In the genomic region with DNA sequence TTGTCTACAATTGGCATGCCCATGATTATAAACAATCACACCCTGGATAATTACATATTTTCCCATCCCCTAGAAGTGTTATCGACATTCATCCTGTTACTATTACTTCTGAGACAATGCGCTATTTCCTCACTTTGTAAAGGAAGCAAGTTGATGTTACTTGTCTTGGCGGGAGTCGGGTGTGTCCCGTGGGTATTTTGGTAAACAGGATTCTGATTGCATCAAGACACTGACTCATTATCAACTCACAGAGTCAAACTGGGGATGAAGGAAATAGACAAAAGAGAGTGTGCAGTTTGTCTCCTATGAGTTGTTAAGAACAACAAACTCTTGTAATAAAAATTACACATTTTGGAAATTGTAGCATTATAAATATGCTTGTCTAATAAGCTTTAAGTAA, we compare ENCODE assay signal across 16 cellular contexts.
DNase-seq lines count a peak whose midpoint lies in the region; ATAC-seq, FAIRE-seq and TF ChIP-seq lines count a peak whose summit lies in the region.
"Had no signal": no experiment of that assay in that cellular context is flagged by ENCODE, and none has a peak within 500 bp of the region (broad histone marks: within the 10 kb centered on the region; RNA-seq: fewer than 3 reads in every experiment).

No MANE protein-coding gene starts in this region.

- no peak overlapping the region for H2AFZ ChIP-seq in HepG2 (ENCODE audit: low read length)

- H3K79me2 ChIP-seq in HepG2 (ENCODE audit: insufficient read depth, low read length): no peaks in the 10 kb centered on the region

- CTCF ChIA-PET in HepG2 (lab: Yijun Ruan, JAX; ENCODE audit: low intra/inter-chr PET ratio, low total read pairs): no interaction called here
- CTCF ChIA-PET in activated CD4-positive, alpha-beta memory T cell treated with anti-CD3 and anti-CD28 coated beads, Interleukin-2, amount 10 ng/mL, durations not matched to agents 7 days and 5 days (lab: Charles Lee): no interaction called here

- peak overlapping the region in 2 of 3 donors; percentile 7 to 22 for H3K27ac ChIP-seq in right lobe of liver
- H3K27ac ChIP-seq in HepG2 (ENCODE audit: extremely low read length, insufficient read depth, low read length): no peak overlapping the region
- no peak overlapping the region for H3K27ac ChIP-seq in endodermal cell (ENCODE audit: low read depth, low read length)
- H3K27ac ChIP-seq: BLaER1 had no signal

- DNase-seq in right lobe of liver (no peak), HepG2 (ENCODE audit: low spot score) (no peak), choroid plexus epithelial cell (ENCODE audit: low read depth) (peak; percentile 11), fibroblast of mammary gland (ENCODE audit: low read depth) (peak; percentile 43), endodermal cell (no peak)
- DNase-seq in activated CD4-positive, alpha-beta memory T cell treated with anti-CD3 and anti-CD28 coated beads, Interleukin-2, amount 10 ng/mL, durations not matched to agents 7 days and 5 days: no peak
- DNase-seq: 8988T; CD4-positive, alpha-beta memory T cell; DMS79 treated with DMSO at 0.1 percent for 48 hours; GF-D8; H9 had no signal

- H3K27me3 ChIP-seq in right lobe of liver (no peaks in the 10 kb centered on the region), HepG2 (ENCODE audit: control insufficient read depth in 1 of 2, insufficient read depth in 2 of 2, low read length in 2 of 2) (no peaks in the 10 kb centered on the region; a peak in 1 of 5 replicates), endodermal cell (ENCODE audit: control insufficient read depth, insufficient read depth, low read length, poor library complexity, severe bottlenecking) (no peaks in the 10 kb centered on the region)
- H3K27me3 ChIP-seq: BLaER1 had no signal

- H3K27me3 Mint-ChIP-seq in endodermal cell (ENCODE audit: insufficient read depth): no peaks in the 10 kb centered on the region
- peaks cover 20% of the 10 kb centered on the region for H3K27me3 Mint-ChIP-seq in activated CD4-positive, alpha-beta memory T cell treated with anti-CD3 and anti-CD28 coated beads, Interleukin-2, amount 10 ng/mL, durations not matched to agents 7 days and 5 days

- no peak for TF ChIP-seq CTCF in right lobe of liver (IDR thresholded peaks at IDR 0.05)
- no peak for TF ChIP-seq CTCF in HepG2 (CRISPR knock-in tag; IDR thresholded peaks at IDR 0.05)
- TF ChIP-seq CTCF in choroid plexus epithelial cell (conservative IDR thresholded peaks at IDR 0.05; ENCODE audit: low read depth, low read length): no peak
- TF ChIP-seq CTCF in fibroblast of mammary gland (conservative IDR thresholded peaks at IDR 0.05; ENCODE audit: control insufficient read depth, insufficient read depth, low read depth, low read length): no peak
- no peak for TF ChIP-seq CTCF in endodermal cell (conservative IDR thresholded peaks at IDR 0.05)

- no peak for TF ChIP-seq EP300 in HepG2 (IDR thresholded peaks at IDR 0.05; ENCODE audit: low read depth in 2 of 2, low read length in 2 of 2)
- TF ChIP-seq EP300 in HepG2 (CRISPR knock-in tag; IDR thresholded peaks at IDR 0.05; ENCODE audit: borderline replicate concordance): no peak

- no TSS peak for BruUV-seq in HepG2 (replicated peaks; lab: Mats Ljungman, UMichigan)

- no peak overlapping the region for H3K4me3 ChIP-seq in right lobe of liver
- no peak overlapping the region for H3K4me3 ChIP-seq in HepG2 (replicated peaks in 1 of 3; ENCODE audit: insufficient read depth in 1 of 3, low read depth in 2 of 3, low read length in 3 of 3)
- no peak overlapping the region for H3K4me3 ChIP-seq in choroid plexus epithelial cell (ENCODE audit: low read depth, low read length)
- H3K4me3 ChIP-seq in fibroblast of mammary gland (ENCODE audit: control insufficient read depth, low read depth, low read length): no peak overlapping the region
- no peak overlapping the region for H3K4me3 ChIP-seq in endodermal cell (ENCODE audit: low read length)
- H3K4me3 ChIP-seq: BLaER1 had no signal

- POLR2A ChIA-PET in HepG2 (lab: Yijun Ruan, JAX): no interaction called here
- POLR2A ChIA-PET in activated CD4-positive, alpha-beta memory T cell treated with anti-CD3 and anti-CD28 coated beads, Interleukin-2, amount 10 ng/mL, durations not matched to agents 7 days and 5 days (lab: Charles Lee): no interaction called here

- in situ Hi-C loops in HepG2 (cut with HindIII; ENCODE audit: extremely low pct_ligation_motif_present, low pct_unique_long_range_greater_than_20kb): no loop called here

- no peaks in the 10 kb centered on the region for H3K4me1 ChIP-seq in right lobe of liver
- H3K4me1 ChIP-seq in HepG2 (ENCODE audit: insufficient read depth, low read length): no peaks in the 10 kb centered on the region
- no peaks in the 10 kb centered on the region for H3K4me1 ChIP-seq in endodermal cell (ENCODE audit: control insufficient read depth, insufficient read depth, low read length)
- H3K4me1 ChIP-seq: BLaER1 had no signal

- H3K4me2 ChIP-seq in HepG2 (ENCODE audit: low read depth, low read length): no peak overlapping the region
- H3K4me2 ChIP-seq: BLaER1 had no signal

- peaks cover 2% of the 10 kb centered on the region for H3K4me1 Mint-ChIP-seq in endodermal cell
- no peaks in the 10 kb centered on the region for H3K4me1 Mint-ChIP-seq in activated CD4-positive, alpha-beta memory T cell treated with anti-CD3 and anti-CD28 coated beads, Interleukin-2, amount 10 ng/mL, durations not matched to agents 7 days and 5 days
- H3K4me1 Mint-ChIP-seq: CD14-positive monocyte; CD4-positive, alpha-beta memory T cell; H9 had no signal

- H3K36me3 ChIP-seq in right lobe of liver (no peaks in the 10 kb centered on the region), HepG2 (replicated peaks in 1 of 2; ENCODE audit: control insufficient read depth in 1 of 2, insufficient read depth in 2 of 2, low read length in 2 of 2) (no peaks in the 10 kb centered on the region), endodermal cell (ENCODE audit: control insufficient read depth, insufficient read depth, low read length) (no peaks in the 10 kb centered on the region)
- H3K36me3 ChIP-seq: BLaER1 had no signal

- H3K9me3 ChIP-seq in right lobe of liver: no peaks in the 10 kb centered on the region
- H3K9me3 ChIP-seq in HepG2 (ENCODE audit: low read length): no peaks in the 10 kb centered on the region
- peaks cover 6% of the 10 kb centered on the region for H3K9me3 ChIP-seq in endodermal cell (ENCODE audit: control insufficient read depth, low read length)
- H3K9me3 ChIP-seq: BLaER1 had no signal

- H3K9ac ChIP-seq in HepG2 (ENCODE audit: insufficient read depth, low read depth, low read length): no peak overlapping the region
- H3K9ac ChIP-seq in endodermal cell (ENCODE audit: extremely low read depth, low read length, poor library complexity, severe bottlenecking): no peak overlapping the region
- H3K9ac ChIP-seq: BLaER1 had no signal

- 55% methylated on average over 5 of the region's 5 CpGs for WGBS in right lobe of liver (ENCODE audit: insufficient coverage, low coverage, low lambda C conversion rate, missing lambda C conversion rate)
- 11% methylated on average over 5 of the region's 5 CpGs for WGBS in HepG2 (ENCODE audit: low lambda C conversion rate)
- 78% methylated on average over 5 of the region's 5 CpGs; no CpG with 5 or more reads in 1 of the 2 experiments for WGBS in endodermal cell (ENCODE audit: insufficient coverage in 1 of 2, insufficient read length in 1 of 2), 2 experiments

- no peaks in the 10 kb centered on the region for H4K20me1 ChIP-seq in HepG2 (ENCODE audit: insufficient read depth, low read length)
- H4K20me1 ChIP-seq: BLaER1 had no signal

- FAIRE-seq in HepG2 (lab: Jason Lieb, UNC): no peak
- FAIRE-seq: H1, HTR-8/SVneo had no signal

- H3K9me3 Mint-ChIP-seq in endodermal cell: peaks cover 6% of the 10 kb centered on the region
- H3K9me3 Mint-ChIP-seq in activated CD4-positive, alpha-beta memory T cell treated with anti-CD3 and anti-CD28 coated beads, Interleukin-2, amount 10 ng/mL, durations not matched to agents 7 days and 5 days: no peaks in the 10 kb centered on the region

- no peak overlapping the region for H3K27ac Mint-ChIP-seq in endodermal cell
- no peak overlapping the region for H3K27ac Mint-ChIP-seq in activated CD4-positive, alpha-beta memory T cell treated with anti-CD3 and anti-CD28 coated beads, Interleukin-2, amount 10 ng/mL, durations not matched to agents 7 days and 5 days
- H3K27ac Mint-ChIP-seq: CD14-positive monocyte; CD4-positive, alpha-beta memory T cell; H9 had no signal

- TF ChIP-seq RAD21 in HepG2 (CRISPR knock-in tag; IDR thresholded peaks at IDR 0.05): no peak

- ATAC-seq in right lobe of liver (peak in 3 of 4 donors; percentile 27 to 78 (median 72)), HepG2 (no peak), GM18517 (IDR thresholded peaks at IDR 0.05; ENCODE audit: unreplicated experiment) (no peak)

- TF ChIP-seq POLR2A in right lobe of liver (IDR thresholded peaks at IDR 0.05): no peak
- TF ChIP-seq POLR2A in HepG2 (IDR thresholded peaks at IDR 0.05; ENCODE audit: insufficient read depth in 1 of 2, low read depth in 2 of 2, low read length in 2 of 2): no peak

- no peaks in the 10 kb centered on the region for H3K36me3 Mint-ChIP-seq in endodermal cell (ENCODE audit: low read depth)
- H3K36me3 Mint-ChIP-seq in activated CD4-positive, alpha-beta memory T cell treated with anti-CD3 and anti-CD28 coated beads, Interleukin-2, amount 10 ng/mL, durations not matched to agents 7 days and 5 days (ENCODE audit: low read depth): no peaks in the 10 kb centered on the region
- H3K36me3 Mint-ChIP-seq: CD14-positive monocyte; CD4-positive, alpha-beta memory T cell had no signal

- no peak overlapping the region for H3K4me3 Mint-ChIP-seq in endodermal cell
- no peak overlapping the region for H3K4me3 Mint-ChIP-seq in activated CD4-positive, alpha-beta memory T cell treated with anti-CD3 and anti-CD28 coated beads, Interleukin-2, amount 10 ng/mL, durations not matched to agents 7 days and 5 days
- H3K4me3 Mint-ChIP-seq: CD14-positive monocyte; CD4-positive, alpha-beta memory T cell; H9 had no signal

- intact Hi-C loops in right lobe of liver (cut with DNase I): no loop called here
- intact Hi-C loops in HepG2 (cut with micrococcal nuclease; ENCODE audit: unreplicated experiment): no loop called here

TF ChIP-seq in HepG2, 621 proteins besides CTCF, POLR2A, EP300 and RAD21 (continues in another document):
- TF ChIP-seq SKI (IDR thresholded peaks at IDR 0.05; ENCODE audit: partially characterized antibody) (no peak), ZNF879 (CRISPR knock-in tag; IDR thresholded peaks at IDR 0.05) (no peak), NFATC3 (CRISPR knock-in tag; IDR thresholded peaks at IDR 0.05) (no peak), HMG20A (CRISPR knock-in tag; IDR thresholded peaks at IDR 0.05; ENCODE audit: borderline replicate concordance) (no peak), ZNF839 (CRISPR knock-in tag; IDR thresholded peaks at IDR 0.05; ENCODE audit: borderline replicate concordance) (no peak), ZNF564 (CRISPR knock-in tag; IDR thresholded peaks at IDR 0.05) (no peak), ZMYM3 (CRISPR knock-in tag; IDR thresholded peaks at IDR 0.05) (no peak), TP53 (CRISPR knock-in tag; conservative IDR thresholded peaks at IDR 0.05) (no peak)
- TF ChIP-seq, protein P1, sequence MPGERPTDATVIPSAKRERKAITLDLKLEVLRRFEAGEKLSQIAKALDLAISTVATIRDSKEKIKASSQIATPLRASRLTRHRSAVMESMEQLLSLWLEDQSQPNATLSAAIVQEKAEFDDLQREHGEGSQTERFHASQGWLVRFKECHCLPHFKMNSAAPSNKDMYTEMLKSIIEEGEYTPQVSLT (CRISPR knock-in tag; IDR thresholded peaks at IDR 0.05; ENCODE audit: borderline replicate concordance, low read depth): no peak

Comparison
In these comparisons a context has a peak if more than half of its experiments do, and no peak if none do; other contexts are left out.
1. ATAC-seq: peak in right lobe of liver (3 of 4); none in HepG2 (single experiment) and GM18517 (single experiment).
2. H3K27ac ChIP-seq: peak in right lobe of liver (2 of 3); none in HepG2 (single experiment) and endodermal cell (single experiment).
3. DNase-seq: peak in choroid plexus epithelial cell (single experiment) and fibroblast of mammary gland (single experiment); none in right lobe of liver (0 of 3), HepG2 (single experiment), endodermal cell (single experiment) and activated CD4-positive, alpha-beta memory T cell treated with anti-CD3 and anti-CD28 coated beads, Interleukin-2, amount 10 ng/mL, durations not matched to agents 7 days and 5 days (single experiment).